1 cellular context compared by ENCODE assay signal in the genomic region with DNA sequence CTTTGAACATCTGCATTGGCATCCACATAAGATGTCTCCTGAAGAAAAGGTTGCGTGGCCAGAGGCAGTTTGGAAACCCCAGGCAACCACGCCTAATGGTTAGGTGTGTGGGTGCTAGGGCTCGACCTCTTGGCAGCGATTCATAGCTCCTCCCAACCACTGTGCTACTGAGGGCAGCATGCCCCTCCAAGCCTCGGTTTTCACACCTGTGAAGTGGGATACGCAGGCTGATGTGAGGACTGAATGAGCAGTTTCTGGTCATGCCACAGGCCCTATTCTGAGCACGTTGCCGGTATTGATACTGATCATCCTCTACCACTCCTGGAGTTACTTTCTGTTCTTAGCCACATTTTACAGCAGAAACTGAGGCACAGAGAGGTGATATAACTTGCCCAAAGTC.
TF ChIP-seq lines count a peak whose summit lies in the region.

No MANE protein-coding gene starts in this region.

TF ChIP-seq in HepG2, 621 proteins besides CTCF, POLR2A, EP300 and RAD21:
- TF ChIP-seq ATRX (CRISPR knock-in tag; IDR thresholded peaks at IDR 0.05; ENCODE audit: borderline replicate concordance) (no peak), DPF2 (CRISPR knock-in tag; IDR thresholded peaks at IDR 0.05; ENCODE audit: borderline replicate concordance, low read depth) (no peak), KDM1A (CRISPR knock-in tag; IDR thresholded peaks at IDR 0.05) (no peak), ZNF512 (CRISPR knock-in tag; IDR thresholded peaks at IDR 0.05) (no peak), YEATS4 (CRISPR knock-in tag; IDR thresholded peaks at IDR 0.05; ENCODE audit: borderline replicate concordance) (no peak), ETV5 (CRISPR knock-in tag; IDR thresholded peaks at IDR 0.05; ENCODE audit: borderline replicate concordance) (no peak), ZNF563 (CRISPR knock-in tag; IDR thresholded peaks at IDR 0.05) (no peak), ZNF629 (CRISPR knock-in tag; conservative IDR thresholded peaks at IDR 0.05) (peak; percentile 75)
